In the genomic region with DNA sequence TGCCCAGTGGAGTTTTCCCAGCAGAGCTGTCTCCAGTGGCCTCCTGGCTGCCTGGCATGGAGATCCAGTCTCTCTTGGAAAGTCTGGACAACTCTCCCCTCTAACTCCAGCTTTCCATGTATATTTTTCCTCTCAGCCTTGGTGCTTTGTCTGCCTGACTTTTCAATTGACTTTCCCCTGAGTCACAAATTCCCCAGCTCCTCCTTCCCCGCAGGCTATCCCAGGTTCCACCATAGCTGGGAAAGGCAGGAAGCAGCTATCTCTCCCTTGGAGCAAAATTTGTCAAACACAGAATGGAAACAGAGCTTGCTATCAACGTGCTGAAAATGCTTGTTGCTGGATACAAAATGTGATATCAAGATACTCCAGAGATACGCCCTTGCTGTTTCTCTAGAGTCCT, we compare ENCODE assay signal across 22 cellular contexts.
DNase-seq lines count a peak whose midpoint lies in the region; ATAC-seq, FAIRE-seq and TF ChIP-seq lines count a peak whose summit lies in the region.
"Had no signal": no experiment of that assay in that cellular context is flagged by ENCODE, and none has a peak within 500 bp of the region (broad histone marks: within the 10 kb centered on the region; RNA-seq: fewer than 3 reads in every experiment).

No MANE protein-coding gene starts in this region.

- no peaks in the 10 kb centered on the region for H3K9me3 Mint-ChIP-seq in activated T-cell treated with anti-CD3 and anti-CD28 coated beads, Interleukin-2, amount 50 U/mL, for 4 hours
- H3K9me3 Mint-ChIP-seq: activated CD4-positive, alpha-beta memory T cell treated with anti-CD3 and anti-CD28 coated beads for 36 hours; CD4-positive, alpha-beta memory T cell had no signal

- POLR2A ChIA-PET in IMR-90 (lab: Charles Lee; ENCODE audit: unreplicated experiment), result interaction anchor here (0.5 kb wide), 1 partner anchor 484 kb away, joined by 3 read pairs; no protein-coding TSS in a partner anchor

- H3K4me3 ChIP-seq in IMR-90 (ENCODE audit: insufficient read depth, low read depth, low read length) (no peak overlapping the region), keratinocyte (ENCODE audit: control insufficient read depth in 2 of 3, extremely low read depth in 1 of 3, insufficient read depth in 2 of 3, low read depth in 1 of 3, low read length in 3 of 3) (peak overlapping the region in 1 of 3 experiments; percentile 7), transverse colon (no peak overlapping the region)
- H3K4me3 ChIP-seq: left lung, suprapubic skin had no signal

- H4K8ac ChIP-seq in IMR-90 (ENCODE audit: low read depth in 2 of 2, low read length in 2 of 2), result peak overlapping the region; percentile 59; a peak in 2 of 4 replicates

- CTCF ChIA-PET in IMR-90 (lab: Yijun Ruan, JAX), result interaction anchor here (1.1 to 2.1 kb wide), 3 partner anchors 21 to 69 kb away, joined by 3 to 7 read pairs (median 3); no protein-coding TSS in a partner anchor

- no TSS peak for BruUV-seq in IMR-90 (replicated peaks; lab: Mats Ljungman, UMichigan)

- no peak overlapping the region for H3K56ac ChIP-seq in IMR-90 (ENCODE audit: extremely low read depth, insufficient read depth, low read length)

- H4K5ac ChIP-seq in IMR-90 (ENCODE audit: low read depth, low read length), result peak overlapping the region; percentile 46; the same call in 1 of the 2 replicates

- no peaks in the 10 kb centered on the region for H3K79me2 ChIP-seq in keratinocyte (ENCODE audit: control insufficient read depth, insufficient read depth, low read length)

- peak; percentile 80 for DNase-seq in EH (ENCODE audit: low read depth)
- DNase-seq in IMR-90, result peak; percentile 22
- peak; percentile 25 for DNase-seq in astrocyte of the hippocampus (ENCODE audit: low read depth, low spot score)
- DNase-seq in keratinocyte (ENCODE audit: low read depth, low spot score), result peak; percentile 49
- no peak for DNase-seq in NCI-H82 treated with DMSO at 0.1 percent for 48 hours (lab: John Stamatoyannopoulos, UW; ENCODE audit: unreplicated experiment)
- DNase-seq in activated T-cell treated with anti-CD3 and anti-CD28 coated beads, Interleukin-2, amount 50 U/mL, for 4 hours, result no peak
- DNase-seq in KG1 (lab: John Stamatoyannopoulos, UW), result no peak
- no peak for DNase-seq in transverse colon
- DNase-seq: activated CD4-positive, alpha-beta memory T cell treated with anti-CD3 and anti-CD28 coated beads for 36 hours; activated naive CD4-positive, alpha-beta T cell; activated T-cell treated with anti-CD3 and anti-CD28 coated beads for 4 hours; aorta; CD4-positive, alpha-beta memory T cell; DMS79; foreskin melanocyte; left lung; NCI-H524 treated with DMSO at 0.1 percent for 48 hours; retina; SHP77 had no signal

- no peak for TF ChIP-seq CTCF in IMR-90 (conservative IDR thresholded peaks at IDR 0.05; ENCODE audit: low read depth, low read length)
- no peak for TF ChIP-seq CTCF in keratinocyte (optimal IDR thresholded peaks at IDR 0.05 in 1 of 3, IDR thresholded peaks at IDR 0.05 in 1 of 3, conservative IDR thresholded peaks at IDR 0.05 in 1 of 3; ENCODE audit: extremely low read depth in 1 of 3, insufficient read depth in 2 of 3, low read length in 3 of 3)
- TF ChIP-seq CTCF in transverse colon (IDR thresholded peaks at IDR 0.05), result no peak

- H3K79me1 ChIP-seq in IMR-90 (ENCODE audit: low read depth in 1 of 2, low read length in 2 of 2), result no peaks in the 10 kb centered on the region

- H3K14ac ChIP-seq in IMR-90 (replicated peaks; ENCODE audit: low read depth, low read length), result peak overlapping the region; percentile 12; the same call in 1 of the 2 replicates

- no peak for TF ChIP-seq RAD21 in IMR-90 (IDR thresholded peaks at IDR 0.05; ENCODE audit: low read length)

- no peaks in the 10 kb centered on the region for H3K36me3 Mint-ChIP-seq in activated T-cell treated with anti-CD3 and anti-CD28 coated beads, Interleukin-2, amount 50 U/mL, for 4 hours (ENCODE audit: insufficient read depth)
- H3K36me3 Mint-ChIP-seq: activated CD4-positive, alpha-beta memory T cell treated with anti-CD3 and anti-CD28 coated beads for 36 hours; CD4-positive, alpha-beta memory T cell; WTC11 had no signal

- H4K91ac ChIP-seq in IMR-90 (ENCODE audit: insufficient read depth, low read depth, low read length), result peak overlapping the region; percentile 67

- H3K9me1 ChIP-seq in IMR-90 (ENCODE audit: insufficient read depth, low read length), result peaks cover 9% of the 10 kb centered on the region
- no peaks in the 10 kb centered on the region for H3K9me1 ChIP-seq in keratinocyte (ENCODE audit: control insufficient read depth, extremely low read depth, insufficient read depth, low read length)

- H3K4me3 Mint-ChIP-seq in activated T-cell treated with anti-CD3 and anti-CD28 coated beads, Interleukin-2, amount 50 U/mL, for 4 hours, result no peak overlapping the region
- H3K4me3 Mint-ChIP-seq: activated CD4-positive, alpha-beta memory T cell treated with anti-CD3 and anti-CD28 coated beads for 36 hours; CD4-positive, alpha-beta memory T cell; WTC11 had no signal

- intact Hi-C loops in IMR-90 (cut with micrococcal nuclease) (no loop called here), transverse colon (cut with DNase I; ENCODE audit: low total_unique reads) (loop anchor here (5.0 kb wide), 1 partner anchor 70 kb away; no protein-coding TSS in a partner anchor)

- peak overlapping the region; percentile 59 for H3K4ac ChIP-seq in IMR-90 (ENCODE audit: low read depth, low read length)

- H3K27ac ChIP-seq in IMR-90 (ENCODE audit: insufficient read depth, low read length), result no peak overlapping the region
- H3K27ac ChIP-seq in keratinocyte (ENCODE audit: control insufficient read depth, insufficient read depth, low read length), result peak overlapping the region; percentile 65
- H3K27ac ChIP-seq in transverse colon, result no peak overlapping the region
- H3K27ac ChIP-seq: left lung, neutrophil, suprapubic skin had no signal

- H3K4me2 ChIP-seq in IMR-90 (ENCODE audit: low read depth, low read length), result no peak overlapping the region
- peak overlapping the region; percentile 35 for H3K4me2 ChIP-seq in keratinocyte (ENCODE audit: control insufficient read depth, extremely low read depth, insufficient read depth, low read depth, low read length)

- in situ Hi-C loops in IMR-90 (cut with MboI; ENCODE audit: low sequenced_read_pairs), result loop anchor here (5.0 to 25.0 kb wide), 2 partner anchors 70 to 485 kb away; no protein-coding TSS in a partner anchor
- in situ Hi-C loops in transverse colon (cut with MboI; ENCODE audit: low pct_ligation_motif_present in 1 of 4, low pct_unique_long_range_greater_than_20kb in 1 of 4, low sequenced_read_pairs in 3 of 4), result loop anchor here (5.0 to 25.0 kb wide), 3 partner anchors 68 to 485 kb away; no protein-coding TSS in a partner anchor

- H2BK5ac ChIP-seq in IMR-90 (ENCODE audit: low read depth, low read length, poor library complexity, severe bottlenecking), result peak overlapping the region; percentile 35

- peak overlapping the region; percentile 70 for H2BK120ac ChIP-seq in IMR-90 (ENCODE audit: low read depth, low read length)

- no CpG with 5 or more reads among the region's 3 CpGs for WGBS in IMR-90 (ENCODE audit: extremely low coverage in 2 of 2, insufficient read length in 1 of 2), 2 experiments
- 68 to 100% methylated on average over 2 to 3 of the region's 3 CpGs for WGBS in transverse colon (ENCODE audit: low coverage in 1 of 2), 2 donors

- H4K20me1 ChIP-seq in IMR-90 (ENCODE audit: insufficient read depth, low read length) (no peaks in the 10 kb centered on the region), keratinocyte (ENCODE audit: control insufficient read depth, extremely low read depth, insufficient read depth, low read length) (no peaks in the 10 kb centered on the region)

- H3K36me3 ChIP-seq in IMR-90 (ENCODE audit: control insufficient read depth, insufficient read depth, low read length), result no peaks in the 10 kb centered on the region
- no peaks in the 10 kb centered on the region for H3K36me3 ChIP-seq in keratinocyte (ENCODE audit: control insufficient read depth in 2 of 2, extremely low read depth in 1 of 2, insufficient read depth in 2 of 2, low read length in 2 of 2)
- no peaks in the 10 kb centered on the region for H3K36me3 ChIP-seq in transverse colon
- H3K36me3 ChIP-seq: left lung, neutrophil, suprapubic skin had no signal

- peak overlapping the region; percentile 1; the same call in 1 of the 3 replicates for H2BK15ac ChIP-seq in IMR-90 (ENCODE audit: low read depth, low read length)

- no peak overlapping the region for H2AK5ac ChIP-seq in IMR-90 (ENCODE audit: low read depth, low read length)

- H3K27me3 Mint-ChIP-seq in activated T-cell treated with anti-CD3 and anti-CD28 coated beads, Interleukin-2, amount 50 U/mL, for 4 hours (ENCODE audit: low read depth), result peaks cover 5% of the 10 kb centered on the region
- H3K27me3 Mint-ChIP-seq: activated CD4-positive, alpha-beta memory T cell treated with anti-CD3 and anti-CD28 coated beads for 36 hours had no signal

- dilution Hi-C loops in IMR-90 (cut with HindIII; ENCODE audit: low sequenced_read_pairs, unreplicated experiment) (no loop called here), keratinocyte (cut with MboI; ENCODE audit: extremely low pct_ligation_motif_present, low sequenced_read_pairs) (no loop called here)

- TF ChIP-seq POLR2A in IMR-90 (IDR thresholded peaks at IDR 0.05; ENCODE audit: low read depth, low read length) (no peak), transverse colon (IDR thresholded peaks at IDR 0.05) (no peak)

- H3K9ac ChIP-seq in IMR-90 (ENCODE audit: low read depth, low read length) (no peak overlapping the region), keratinocyte (ENCODE audit: control insufficient read depth, extremely low read depth, insufficient read depth, low read length) (no peak overlapping the region)

- H3K23ac ChIP-seq in IMR-90 (ENCODE audit: low read depth, low read length), result no peak overlapping the region

- H2BK20ac ChIP-seq in IMR-90 (ENCODE audit: low read depth, low read length), result peak overlapping the region; percentile 55

- peak overlapping the region; percentile 38; the same call in 1 of the 2 replicates for H3K18ac ChIP-seq in IMR-90 (ENCODE audit: low read depth, low read length)

- H3K4me1 Mint-ChIP-seq in activated T-cell treated with anti-CD3 and anti-CD28 coated beads, Interleukin-2, amount 50 U/mL, for 4 hours (ENCODE audit: low read depth), result no peaks in the 10 kb centered on the region
- H3K4me1 Mint-ChIP-seq: CD4-positive, alpha-beta memory T cell had no signal

- no peak for TF ChIP-seq EP300 in transverse colon (IDR thresholded peaks at IDR 0.05; ENCODE audit: low read depth)

- peaks cover 13% of the 10 kb centered on the region for H3K4me1 ChIP-seq in IMR-90 (ENCODE audit: control insufficient read depth, insufficient read depth, low read length)
- H3K4me1 ChIP-seq in keratinocyte (ENCODE audit: control insufficient read depth, extremely low read depth, insufficient read depth, low read length), result peaks cover 22% of the 10 kb centered on the region
- H3K4me1 ChIP-seq in transverse colon, result peaks cover 0 to 4% (median 0%) of the 10 kb centered on the region in 4 donors
- H3K4me1 ChIP-seq: left lung, suprapubic skin had no signal

- no peaks in the 10 kb centered on the region for H3K27me3 ChIP-seq in IMR-90 (ENCODE audit: control insufficient read depth, insufficient read depth, low read length)
- H3K27me3 ChIP-seq in keratinocyte (ENCODE audit: control insufficient read depth, extremely low read depth, insufficient read depth, low read length), result no peaks in the 10 kb centered on the region
- no peaks in the 10 kb centered on the region for H3K27me3 ChIP-seq in transverse colon
- H3K27me3 ChIP-seq: left lung, neutrophil, suprapubic skin had no signal

- H2AFZ ChIP-seq in IMR-90 (replicated peaks; ENCODE audit: low read length, poor library complexity) (peak overlapping the region; percentile 36), keratinocyte (ENCODE audit: control insufficient read depth, low read length) (peak overlapping the region; percentile 71)

- no peak overlapping the region for H2AK9ac ChIP-seq in IMR-90 (replicated peaks; ENCODE audit: low read depth, low read length, poor library complexity)

- peak; percentile 88 for FAIRE-seq in keratinocyte (lab: Jason Lieb, UNC)

- H3K9me3 ChIP-seq in IMR-90 (ENCODE audit: control insufficient read depth, insufficient read depth, low read length) (no peaks in the 10 kb centered on the region), keratinocyte (ENCODE audit: control insufficient read depth, low read depth, low read length) (no peaks in the 10 kb centered on the region), transverse colon (no peaks in the 10 kb centered on the region)
- H3K9me3 ChIP-seq: left lung, neutrophil, suprapubic skin had no signal

- no peak for ATAC-seq in IMR-90 (ENCODE audit: low read depth)
- ATAC-seq in activated T-cell treated with anti-CD3 and anti-CD28 coated beads, Interleukin-2, amount 50 U/mL, for 4 hours, result no peak
- ATAC-seq: left lung, WTC11 had no signal

Comparison
In these comparisons a context has a peak if more than half of its experiments do, and no peak if none do; other contexts are left out.
1. DNase-seq: peak in EH (single experiment), IMR-90 (single experiment), astrocyte of the hippocampus (single experiment) and keratinocyte (single experiment); none in NCI-H82 treated with DMSO at 0.1 percent for 48 hours (single experiment), activated T-cell treated with anti-CD3 and anti-CD28 coated beads, Interleukin-2, amount 50 U/mL, for 4 hours (single experiment), KG1 (single experiment) and transverse colon (single experiment).